Comparison of ENCODE assay signal across 9 cellular contexts in genomic region chr16:15482068-15482747, GRCh38. TPM values are rescaled to one million over a fixed set of nuclear protein-coding genes. Genes with fewer than 3 reads are reported as not detected.
DNase-seq lines count a peak whose midpoint lies in the region; ATAC-seq, FAIRE-seq and TF ChIP-seq lines count a peak whose summit lies in the region.
"Had no signal": no experiment of that assay in that cellular context is flagged by ENCODE, and none has a peak within 500 bp of the region (broad histone marks: within the 10 kb centered on the region; RNA-seq: fewer than 3 reads in every experiment).

No MANE protein-coding gene starts in this region.

- H4K20me1 ChIP-seq in PC-9 (ENCODE audit: insufficient read depth): no peaks in the 10 kb centered on the region

- CTCF ChIA-PET in PC-9 (lab: Charles Lee): interaction anchor here (0.6 kb wide), 1 partner anchor 240 kb away, joined by 3 read pairs; no protein-coding TSS in a partner anchor

- DNase-seq in ELR (ENCODE audit: low read depth) (peak; percentile 97), PC-9 (peak; percentile 89 to 98), astrocyte of the cerebellum (ENCODE audit: low read depth) (peak; percentile 83), kidney (peak; percentile 81), GM20000 (ENCODE audit: low spot score) (no peak), medulla oblongata (ENCODE audit: extremely low spot score) (no peak)
- peak; percentile 5 for DNase-seq in stimulated activated CD8-positive, alpha-beta memory T cell treated with anti-CD3 and anti-CD28 coated beads, Interleukin-12 subunit alpha, Interleukin-12 subunit beta, amount 100 ng/mL, for 4 hours (ENCODE audit: low read depth)

- no peak for ATAC-seq in HG02973 (IDR thresholded peaks at IDR 0.05; ENCODE audit: unreplicated experiment)
- ATAC-seq: naive thymus-derived CD4-positive, alpha-beta T cell had no signal

- H3K27ac ChIP-seq in PC-9 (peak overlapping the region; percentile 69), kidney (ENCODE audit: low read depth in 2 of 2, low read length in 2 of 2) (peak overlapping the region in 1 of 2 donors; percentile 77)

- no peaks in the 10 kb centered on the region for H3K9me2 ChIP-seq in PC-9 (ENCODE audit: insufficient read depth)

- H3K4me1 ChIP-seq in PC-9 (replicated peaks; ENCODE audit: insufficient read depth) (peaks cover 35% of the 10 kb centered on the region), kidney (ENCODE audit: control insufficient read depth in 1 of 2, insufficient read depth in 1 of 2, low read depth in 1 of 2, low read length in 2 of 2) (peaks cover 0 to 5% of the 10 kb centered on the region in 2 donors)

- H3K9ac ChIP-seq in kidney (ENCODE audit: low read length in 2 of 2): no peak overlapping the region

- in situ Hi-C loops in astrocyte of the cerebellum (cut with HindIII; ENCODE audit: low sequenced_read_pairs): no loop called here

- no peak overlapping the region for H3K4me3 ChIP-seq in PC-9
- no peak overlapping the region for H3K4me3 ChIP-seq in astrocyte of the cerebellum (ENCODE audit: low read depth, low read length)
- no peak overlapping the region for H3K4me3 ChIP-seq in kidney (ENCODE audit: low read length in 2 of 2)

- H3K9me3 ChIP-seq in PC-9 (ENCODE audit: insufficient read depth, low read depth) (peaks cover 3% of the 10 kb centered on the region; the same call in 1 of the 2 replicates), kidney (ENCODE audit: control insufficient read depth in 1 of 2, low read length in 2 of 2) (no peaks in the 10 kb centered on the region)

- FAIRE-seq in kidney (lab: Jason Lieb, UNC): no peak

- TF ChIP-seq CTCF in PC-9 (conservative IDR thresholded peaks at IDR 0.05) (no peak; the same call in 1 of the 2 replicates), astrocyte of the cerebellum (IDR thresholded peaks at IDR 0.05; ENCODE audit: low read depth, low read length, missing control alignments) (no peak), kidney (IDR thresholded peaks at IDR 0.05; ENCODE audit: borderline replicate concordance, extremely low read depth, insufficient read depth) (no peak), GM20000 (IDR thresholded peaks at IDR 0.05; ENCODE audit: extremely low read depth, missing control alignments) (no peak)

- BruUV-seq in PC-9 (replicated peaks; lab: Mats Ljungman, UMichigan): no TSS peak

- H3K36me3 ChIP-seq in PC-9 (ENCODE audit: low read depth) (no peaks in the 10 kb centered on the region), kidney (ENCODE audit: control insufficient read depth in 1 of 2, insufficient read depth in 2 of 2, low read length in 2 of 2) (no peaks in the 10 kb centered on the region)

- peak overlapping the region; percentile 30; the same call in 1 of the 2 replicates for H2AFZ ChIP-seq in PC-9

- H3F3A ChIP-seq in PC-9 (ENCODE audit: insufficient read depth, low read depth): peaks cover 20% of the 10 kb centered on the region

- H3K79me2 ChIP-seq in PC-9 (ENCODE audit: low read depth): no peaks in the 10 kb centered on the region

- POLR2A ChIA-PET in PC-9 (lab: Charles Lee; ENCODE audit: unreplicated experiment): interaction anchor here (0.7 kb wide), 1 partner anchor 446 kb away, joined by 5 read pairs; no protein-coding TSS in a partner anchor

- no peaks in the 10 kb centered on the region for H3K27me3 ChIP-seq in PC-9 (ENCODE audit: insufficient read depth, low read depth)

- intact Hi-C loops in PC-9 (cut with micrococcal nuclease; ENCODE audit: unreplicated experiment) (loop anchor here (2.0 kb wide), 1 partner anchor 109 kb away; no protein-coding TSS in a partner anchor), kidney (cut with DNase I) (no loop called here)

- peak overlapping the region; percentile 39 for H3K4me2 ChIP-seq in PC-9

RNA-seq across cellular contexts. Expression of gene BMERB1, which starts 47.8 kb away (rescaled TPM):
- total RNA-seq in PC-9 (2021): 3.9 and 4.3 TPM in 2 replicates
- 48.8 TPM for total RNA-seq in kidney
- 33.4 TPM for polyA plus RNA-seq in kidney (ENCODE audit: insufficient read depth, low read depth, low replicate concordance)

Comparison
In these comparisons a context has a peak if more than half of its experiments do, and no peak if none do; other contexts are left out.
1. DNase-seq: peak in ELR (single experiment), PC-9 (2 of 2), astrocyte of the cerebellum (single experiment), kidney (single experiment) and stimulated activated CD8-positive, alpha-beta memory T cell treated with anti-CD3 and anti-CD28 coated beads, Interleukin-12 subunit alpha, Interleukin-12 subunit beta, amount 100 ng/mL, for 4 hours (single experiment); none in GM20000 (single experiment) and medulla oblongata (single experiment).